1 cellular context compared by ENCODE assay signal in the genomic region with DNA sequence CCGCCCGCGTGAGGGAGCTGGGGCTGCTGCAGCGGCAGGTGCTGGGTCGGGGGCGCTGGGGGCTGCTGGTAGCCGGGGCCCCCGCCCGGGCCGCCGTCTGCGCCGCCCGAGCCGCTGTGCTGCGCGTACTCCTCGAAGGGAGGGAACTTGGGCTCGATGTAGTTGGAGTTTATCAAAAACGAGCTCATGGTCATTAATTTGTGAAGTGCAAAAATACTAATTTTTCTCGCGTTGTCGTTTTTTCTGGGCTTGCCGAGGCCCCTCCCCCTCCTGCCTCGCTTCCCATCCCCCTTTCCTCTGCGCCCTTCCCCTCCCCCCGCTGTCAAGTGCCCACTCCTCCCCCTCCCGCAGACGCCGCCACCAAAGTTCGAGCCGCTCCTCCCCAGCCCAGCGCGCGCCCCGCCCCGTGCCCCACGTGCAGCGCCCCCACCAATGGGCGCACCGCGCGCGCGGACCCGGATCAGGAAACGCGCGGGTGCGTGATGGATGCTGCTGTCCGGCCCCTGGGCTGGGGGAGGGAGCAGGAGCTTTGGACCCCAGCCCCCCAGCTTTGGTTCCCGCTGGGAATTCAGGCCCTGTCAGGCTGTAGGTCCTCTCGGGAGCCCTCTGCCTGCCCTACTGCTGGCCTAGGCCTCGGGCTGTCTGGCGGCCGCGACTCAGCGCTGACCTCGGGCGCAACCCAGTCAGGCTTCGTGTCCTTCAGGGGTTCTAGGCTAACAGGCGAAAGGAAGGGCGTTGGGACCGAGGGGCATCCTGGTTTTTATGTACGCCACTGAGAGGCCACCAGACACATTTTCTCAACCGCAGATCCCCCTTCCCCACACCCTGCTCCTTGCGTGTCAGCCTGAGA.
TF ChIP-seq lines count a peak whose summit lies in the region.

TSS of gene HOXA4 (minus strand) at position 218 of the 850 bp plus-strand sequence. CDS start at position 194, 24 bp downstream.

TF ChIP-seq in HepG2, 621 proteins besides CTCF, POLR2A, EP300 and RAD21 (continued from another document and continues in another):
- TF ChIP-seq PAXIP1 (CRISPR knock-in tag; conservative IDR thresholded peaks at IDR 0.05) (peak; percentile 74), SUZ12 (IDR thresholded peaks at IDR 0.05; ENCODE audit: low read depth, low read length) (no peak), PCBP2 (optimal IDR thresholded peaks at IDR 0.05; ENCODE audit: low read depth, low read length, poor library complexity, severe bottlenecking) (no peak), PHF5A (CRISPR knock-in tag; IDR thresholded peaks at IDR 0.05; ENCODE audit: low read depth, unreplicated experiment) (no peak), MYNN (CRISPR knock-in tag; IDR thresholded peaks at IDR 0.05; ENCODE audit: low read depth) (no peak), AGO1 (IDR thresholded peaks at IDR 0.05; ENCODE audit: low read depth, low read length, poor library complexity, severe bottlenecking) (peak; percentile 11), ZNF138 (CRISPR knock-in tag; IDR thresholded peaks at IDR 0.05; ENCODE audit: low read depth) (no peak), ZNF468 (CRISPR knock-in tag; IDR thresholded peaks at IDR 0.05) (0 out of 2 replicates have a peak, but pooled peaks have one; percentile 41), NCOA2 (CRISPR knock-in tag; IDR thresholded peaks at IDR 0.05) (no peak), ZNF367 (CRISPR knock-in tag; IDR thresholded peaks at IDR 0.05; ENCODE audit: borderline replicate concordance) (no peak), ZNF670 (CRISPR knock-in tag; IDR thresholded peaks at IDR 0.05; ENCODE audit: borderline replicate concordance) (no peak), ZBTB20 (CRISPR knock-in tag; IDR thresholded peaks at IDR 0.05; ENCODE audit: borderline replicate concordance, low read depth) (no peak), ZNF543 (CRISPR knock-in tag; IDR thresholded peaks at IDR 0.05) (no peak), NFRKB (IDR thresholded peaks at IDR 0.05) (no peak), ZBTB10 (CRISPR knock-in tag; IDR thresholded peaks at IDR 0.05; ENCODE audit: borderline replicate concordance) (peak; percentile 80; the same call in 1 of the 2 replicates), ZNF562 (CRISPR knock-in tag; IDR thresholded peaks at IDR 0.05; ENCODE audit: borderline replicate concordance) (no peak), AKNA (CRISPR knock-in tag; IDR thresholded peaks at IDR 0.05; ENCODE audit: borderline replicate concordance) (no peak), ZFP41 (CRISPR knock-in tag; IDR thresholded peaks at IDR 0.05; ENCODE audit: borderline replicate concordance) (no peak), YEATS4 (CRISPR knock-in tag; IDR thresholded peaks at IDR 0.05; ENCODE audit: borderline replicate concordance) (peak; percentile 25), REL (CRISPR knock-in tag; conservative IDR thresholded peaks at IDR 0.05) (no peak), GMEB2 (CRISPR knock-in tag; IDR thresholded peaks at IDR 0.05; ENCODE audit: low read depth) (no peak), ZNF550 (CRISPR knock-in tag; IDR thresholded peaks at IDR 0.05; ENCODE audit: borderline replicate concordance) (no peak), CHD4 (IDR thresholded peaks at IDR 0.05; ENCODE audit: borderline replicate concordance, low read length) (no peak), ZNF773 (CRISPR knock-in tag; IDR thresholded peaks at IDR 0.05; ENCODE audit: borderline replicate concordance) (no peak), CAMTA2 (CRISPR knock-in tag; IDR thresholded peaks at IDR 0.05; ENCODE audit: borderline replicate concordance) (no peak), SRSF9 (IDR thresholded peaks at IDR 0.05; ENCODE audit: borderline replicate concordance, insufficient read depth, low read depth, low read length, poor library complexity, severe bottlenecking) (no peak), ZNF768 (CRISPR knock-in tag; IDR thresholded peaks at IDR 0.05) (peak; percentile 33; the same call in 1 of the 2 replicates), MZF1 (CRISPR knock-in tag; IDR thresholded peaks at IDR 0.05; ENCODE audit: borderline replicate concordance) (no peak), ZNF747 (CRISPR knock-in tag; IDR thresholded peaks at IDR 0.05; ENCODE audit: borderline replicate concordance) (peak; percentile 83; the same call in 1 of the 2 replicates), ZNF713 (CRISPR knock-in tag; IDR thresholded peaks at IDR 0.05) (no peak)
- TF ChIP-seq, protein P1, sequence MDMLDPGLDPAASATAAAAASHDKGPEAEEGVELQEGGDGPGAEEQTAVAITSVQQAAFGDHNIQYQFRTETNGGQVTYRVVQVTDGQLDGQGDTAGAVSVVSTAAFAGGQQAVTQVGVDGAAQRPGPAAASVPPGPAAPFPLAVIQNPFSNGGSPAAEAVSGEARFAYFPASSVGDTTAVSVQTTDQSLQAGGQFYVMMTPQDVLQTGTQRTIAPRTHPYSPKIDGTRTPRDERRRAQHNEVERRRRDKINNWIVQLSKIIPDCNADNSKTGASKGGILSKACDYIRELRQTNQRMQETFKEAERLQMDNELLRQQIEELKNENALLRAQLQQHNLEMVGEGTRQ (IDR thresholded peaks at IDR 0.05; ENCODE audit: low read depth, low read length): peak; percentile 92
- TF ChIP-seq, protein P1 (CRISPR knock-in tag; IDR thresholded peaks at IDR 0.05; ENCODE audit: borderline replicate concordance): peak; percentile 98; the same call in 1 of the 2 replicates
- TF ChIP-seq, protein P2, sequence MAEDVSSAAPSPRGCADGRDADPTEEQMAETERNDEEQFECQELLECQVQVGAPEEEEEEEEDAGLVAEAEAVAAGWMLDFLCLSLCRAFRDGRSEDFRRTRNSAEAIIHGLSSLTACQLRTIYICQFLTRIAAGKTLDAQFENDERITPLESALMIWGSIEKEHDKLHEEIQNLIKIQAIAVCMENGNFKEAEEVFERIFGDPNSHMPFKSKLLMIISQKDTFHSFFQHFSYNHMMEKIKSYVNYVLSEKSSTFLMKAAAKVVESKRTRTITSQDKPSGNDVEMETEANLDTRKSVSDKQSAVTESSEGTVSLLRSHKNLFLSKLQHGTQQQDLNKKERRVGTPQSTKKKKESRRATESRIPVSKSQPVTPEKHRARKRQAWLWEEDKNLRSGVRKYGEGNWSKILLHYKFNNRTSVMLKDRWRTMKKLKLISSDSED (CRISPR knock-in tag; IDR thresholded peaks at IDR 0.05): no peak
- TF ChIP-seq, protein P3, sequence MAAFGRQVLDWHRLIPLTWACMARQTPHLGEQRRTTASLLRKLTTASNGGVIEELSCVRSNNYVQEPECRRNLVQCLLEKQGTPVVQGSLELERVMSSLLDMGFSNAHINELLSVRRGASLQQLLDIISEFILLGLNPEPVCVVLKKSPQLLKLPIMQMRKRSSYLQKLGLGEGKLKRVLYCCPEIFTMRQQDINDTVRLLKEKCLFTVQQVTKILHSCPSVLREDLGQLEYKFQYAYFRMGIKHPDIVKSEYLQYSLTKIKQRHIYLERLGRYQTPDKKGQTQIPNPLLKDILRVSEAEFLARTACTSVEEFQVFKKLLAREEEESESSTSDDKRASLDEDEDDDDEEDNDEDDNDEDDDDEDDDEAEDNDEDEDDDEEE (CRISPR knock-in tag; IDR thresholded peaks at IDR 0.05): peak; percentile 34; the same call in 1 of the 2 replicates
- TF ChIP-seq, protein P4, sequence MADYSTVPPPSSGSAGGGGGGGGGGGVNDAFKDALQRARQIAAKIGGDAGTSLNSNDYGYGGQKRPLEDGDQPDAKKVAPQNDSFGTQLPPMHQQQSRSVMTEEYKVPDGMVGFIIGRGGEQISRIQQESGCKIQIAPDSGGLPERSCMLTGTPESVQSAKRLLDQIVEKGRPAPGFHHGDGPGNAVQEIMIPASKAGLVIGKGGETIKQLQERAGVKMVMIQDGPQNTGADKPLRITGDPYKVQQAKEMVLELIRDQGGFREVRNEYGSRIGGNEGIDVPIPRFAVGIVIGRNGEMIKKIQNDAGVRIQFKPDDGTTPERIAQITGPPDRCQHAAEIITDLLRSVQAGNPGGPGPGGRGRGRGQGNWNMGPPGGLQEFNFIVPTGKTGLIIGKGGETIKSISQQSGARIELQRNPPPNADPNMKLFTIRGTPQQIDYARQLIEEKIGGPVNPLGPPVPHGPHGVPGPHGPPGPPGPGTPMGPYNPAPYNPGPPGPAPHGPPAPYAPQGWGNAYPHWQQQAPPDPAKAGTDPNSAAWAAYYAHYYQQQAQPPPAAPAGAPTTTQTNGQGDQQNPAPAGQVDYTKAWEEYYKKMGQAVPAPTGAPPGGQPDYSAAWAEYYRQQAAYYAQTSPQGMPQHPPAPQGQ (CRISPR knock-in tag; IDR thresholded peaks at IDR 0.05; ENCODE audit: borderline replicate concordance): no peak
